In the genomic region with DNA sequence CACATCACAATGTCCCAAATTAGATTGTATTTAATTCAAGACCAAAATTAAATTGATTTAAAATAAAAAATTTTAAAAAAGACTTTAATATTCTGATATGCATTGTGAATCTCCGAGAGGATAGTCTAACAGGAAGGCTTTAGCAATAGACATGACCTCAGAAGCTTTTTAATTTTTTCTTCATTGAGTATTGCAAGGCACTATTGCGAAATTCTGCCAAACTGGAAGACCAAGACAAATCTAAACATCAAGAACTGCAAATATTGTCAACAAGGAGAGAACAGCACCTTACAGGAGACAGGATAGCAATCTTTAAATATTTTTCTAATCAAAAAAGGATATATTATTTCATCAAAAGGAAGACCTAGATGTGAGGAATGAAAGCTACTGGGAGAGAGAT, we compare ENCODE assay signal across 32 cellular contexts. TPM values are rescaled to one million over a fixed set of nuclear protein-coding genes. Genes with fewer than 3 reads are reported as not detected.
A peak's percentile ranks its signal among the peaks of the same experiment; 100 is the strongest.
DNase-seq lines count a peak whose midpoint lies in the region; ATAC-seq, FAIRE-seq and TF ChIP-seq lines count a peak whose summit lies in the region.
"Had no signal": no experiment of that assay in that cellular context is flagged by ENCODE, and none has a peak within 500 bp of the region (broad histone marks: within the 10 kb centered on the region; RNA-seq: fewer than 3 reads in every experiment).

No MANE protein-coding gene starts in this region.

- BruUV-seq in HepG2 (replicated peaks; lab: Mats Ljungman, UMichigan) = no TSS peak

- H3K4me1 Mint-ChIP-seq in glutamatergic neuron (ENCODE audit: low read depth, unreplicated experiment) = no peaks in the 10 kb centered on the region
- H3K4me1 Mint-ChIP-seq: activated naive CD4-positive, alpha-beta T cell treated with anti-CD3 and anti-CD28 coated beads, Interleukin-2, amount 50 U/mL, for 24 hours; H9 had no signal

- no peak overlapping the region for H3K4me3 Mint-ChIP-seq in glutamatergic neuron (ENCODE audit: unreplicated experiment)
- H3K4me3 Mint-ChIP-seq: activated naive CD4-positive, alpha-beta T cell treated with anti-CD3 and anti-CD28 coated beads, Interleukin-2, amount 50 U/mL, for 24 hours; H9; neural progenitor cell had no signal

- H3K27me3 ChIP-seq in HepG2 (ENCODE audit: control insufficient read depth in 1 of 2, insufficient read depth in 2 of 2, low read length in 2 of 2) = no peaks in the 10 kb centered on the region
- H3K27me3 ChIP-seq in right lobe of liver = no peaks in the 10 kb centered on the region
- H3K27me3 ChIP-seq: breast epithelium, colonic mucosa, left lung, neural progenitor cell, pancreas, stomach had no signal

- no peak for ATAC-seq in HepG2
- no peak for ATAC-seq in right lobe of liver
- ATAC-seq: GM12878, left lung, pancreas had no signal

- H3K9me3 ChIP-seq in HepG2 (ENCODE audit: low read length) (no peaks in the 10 kb centered on the region), right lobe of liver (no peaks in the 10 kb centered on the region)
- H3K9me3 ChIP-seq: breast epithelium, colonic mucosa, left lung, pancreas, stomach had no signal

- H3K36me3 ChIP-seq in HepG2 (replicated peaks in 1 of 2; ENCODE audit: control insufficient read depth in 1 of 2, insufficient read depth in 2 of 2, low read length in 2 of 2) (no peaks in the 10 kb centered on the region), right lobe of liver (no peaks in the 10 kb centered on the region)
- H3K36me3 ChIP-seq: breast epithelium, colonic mucosa, left lung, neural progenitor cell, pancreas, stomach had no signal

- no peaks in the 10 kb centered on the region for H3K36me3 Mint-ChIP-seq in glutamatergic neuron (ENCODE audit: unreplicated experiment)
- H3K36me3 Mint-ChIP-seq: activated naive CD4-positive, alpha-beta T cell treated with anti-CD3 and anti-CD28 coated beads, Interleukin-2, amount 50 U/mL, for 24 hours; neural progenitor cell had no signal

- no peaks in the 10 kb centered on the region for H3K79me2 ChIP-seq in HepG2 (ENCODE audit: insufficient read depth, low read length)

- no peak for TF ChIP-seq RAD21 in HepG2 (CRISPR knock-in tag; IDR thresholded peaks at IDR 0.05)

- WGBS in HepG2 (ENCODE audit: low lambda C conversion rate) = 2% methylated on average over 2 of the region's 2 CpGs
- 33% methylated on average over 2 of the region's 2 CpGs for WGBS in right lobe of liver (ENCODE audit: insufficient coverage, low coverage, low lambda C conversion rate, missing lambda C conversion rate)

- no peak overlapping the region for H3K9ac ChIP-seq in HepG2 (ENCODE audit: insufficient read depth, low read depth, low read length)
- H3K9ac ChIP-seq: neural progenitor cell had no signal

- DNase-seq in HepG2 (ENCODE audit: low spot score) (no peak), right lobe of liver (no peak), choroid plexus epithelial cell (ENCODE audit: low read depth) (peak; percentile 70), foreskin fibroblast (peak; percentile 30 to 74), ACHN (no peak), glutamatergic neuron (no peak), NCI-H1694 treated with DMSO at 0.1 percent for 48 hours (lab: John Stamatoyannopoulos, UW) (no peak)
- DNase-seq: activated CD4-positive, alpha-beta T cell treated with anti-CD3 and anti-CD28 coated beads for 48 hours; colonic mucosa; effector CD4-positive, alpha-beta T cell; H9; hypothalamus; left lung; NCI-H1092 treated with DMSO at 0.1 percent for 48 hours; NCI-H187; NCI-H446 treated with DMSO at 0.1 percent for 48 hours; pancreas; stimulated activated CD4-positive, alpha-beta T cell treated with anti-CD3 and anti-CD28 coated beads, Interleukin-2, amount 100 ng/mL, for 48 hours; stomach had no signal

- H3K27ac Mint-ChIP-seq in glutamatergic neuron (ENCODE audit: unreplicated experiment) = no peak overlapping the region
- H3K27ac Mint-ChIP-seq: activated naive CD4-positive, alpha-beta T cell treated with anti-CD3 and anti-CD28 coated beads, Interleukin-2, amount 50 U/mL, for 24 hours; H9; neural progenitor cell had no signal

- intact Hi-C loops in HepG2 (cut with micrococcal nuclease; ENCODE audit: unreplicated experiment) (no loop called here), right lobe of liver (cut with DNase I) (no loop called here)

- H3K4me1 ChIP-seq in HepG2 (ENCODE audit: insufficient read depth, low read length) (peaks cover 10% of the 10 kb centered on the region), right lobe of liver (no peaks in the 10 kb centered on the region)
- H3K4me1 ChIP-seq: breast epithelium, colonic mucosa, left lung, neural progenitor cell, pancreas, stomach had no signal

- in situ Hi-C loops in HepG2 (cut with HindIII; ENCODE audit: extremely low pct_ligation_motif_present, low pct_unique_long_range_greater_than_20kb) = no loop called here
- in situ Hi-C loops in ACHN (cut with HindIII; ENCODE audit: low pct_ligation_motif_present, low pct_unique_long_range_greater_than_20kb, low sequenced_read_pairs) = no loop called here

- H3K27ac ChIP-seq in HepG2 (ENCODE audit: extremely low read length, insufficient read depth, low read length) (no peak overlapping the region), right lobe of liver (no peak overlapping the region)
- H3K27ac ChIP-seq: breast epithelium, colonic mucosa, epithelial cell of prostate, HL-60, left lung, neural progenitor cell, pancreas, stomach had no signal

- TF ChIP-seq POLR2A in HepG2 (IDR thresholded peaks at IDR 0.05; ENCODE audit: insufficient read depth in 1 of 2, low read depth in 2 of 2, low read length in 2 of 2) (no peak), right lobe of liver (IDR thresholded peaks at IDR 0.05) (no peak)

- H2AFZ ChIP-seq in HepG2 (ENCODE audit: low read length) = no peak overlapping the region
- H2AFZ ChIP-seq: neural progenitor cell had no signal

- TF ChIP-seq CTCF in HepG2 (CRISPR knock-in tag; IDR thresholded peaks at IDR 0.05) (no peak), right lobe of liver (IDR thresholded peaks at IDR 0.05) (no peak), choroid plexus epithelial cell (conservative IDR thresholded peaks at IDR 0.05; ENCODE audit: low read depth, low read length) (no peak), foreskin fibroblast (IDR thresholded peaks at IDR 0.05; ENCODE audit: low read depth, low read length) (no peak), glutamatergic neuron (IDR thresholded peaks at IDR 0.05; ENCODE audit: partially characterized antibody, unreplicated experiment) (no peak)

- no peaks in the 10 kb centered on the region for H4K20me1 ChIP-seq in HepG2 (ENCODE audit: insufficient read depth, low read length)

- H3K4me2 ChIP-seq in HepG2 (ENCODE audit: low read depth, low read length) = no peak overlapping the region
- H3K4me2 ChIP-seq: neural progenitor cell had no signal

- POLR2A ChIA-PET in HepG2 (lab: Yijun Ruan, JAX) = no interaction called here

- H3K27me3 Mint-ChIP-seq in glutamatergic neuron (ENCODE audit: unreplicated experiment) = no peaks in the 10 kb centered on the region
- H3K27me3 Mint-ChIP-seq: activated naive CD4-positive, alpha-beta T cell treated with anti-CD3 and anti-CD28 coated beads, Interleukin-2, amount 50 U/mL, for 24 hours had no signal

- FAIRE-seq in HepG2 (lab: Jason Lieb, UNC) = no peak
- FAIRE-seq: frontal cortex, GM12878, pancreas, urothelium cell line had no signal

- H3K9me3 Mint-ChIP-seq in glutamatergic neuron (ENCODE audit: unreplicated experiment) = no peaks in the 10 kb centered on the region
- H3K9me3 Mint-ChIP-seq: activated naive CD4-positive, alpha-beta T cell treated with anti-CD3 and anti-CD28 coated beads, Interleukin-2, amount 50 U/mL, for 24 hours; H9; neural progenitor cell had no signal

- no peak for TF ChIP-seq EP300 in HepG2 (IDR thresholded peaks at IDR 0.05; ENCODE audit: low read depth in 2 of 2, low read length in 2 of 2)
- no peak for TF ChIP-seq EP300 in HepG2 (CRISPR knock-in tag; IDR thresholded peaks at IDR 0.05; ENCODE audit: borderline replicate concordance)

- H3K4me3 ChIP-seq in HepG2 (replicated peaks in 1 of 3; ENCODE audit: insufficient read depth in 1 of 3, low read depth in 2 of 3, low read length in 3 of 3) = no peak overlapping the region
- H3K4me3 ChIP-seq in right lobe of liver = no peak overlapping the region
- H3K4me3 ChIP-seq in choroid plexus epithelial cell (ENCODE audit: low read depth, low read length) = no peak overlapping the region
- no peak overlapping the region for H3K4me3 ChIP-seq in foreskin fibroblast (ENCODE audit: low read depth in 1 of 2, low read length in 2 of 2)
- H3K4me3 ChIP-seq: breast epithelium, colonic mucosa, GM12878, left lung, neural progenitor cell, pancreas, stomach had no signal

- CTCF ChIA-PET in HepG2 (lab: Yijun Ruan, JAX; ENCODE audit: low intra/inter-chr PET ratio, low total read pairs) = no interaction called here

TF ChIP-seq in HepG2, 621 proteins besides CTCF, POLR2A, EP300 and RAD21:
- TF ChIP-seq CEBPB (IDR thresholded peaks at IDR 0.05; ENCODE audit: borderline replicate concordance, low read depth, low read length) (peak; percentile 85), ZNF260 (CRISPR knock-in tag; IDR thresholded peaks at IDR 0.05; ENCODE audit: borderline replicate concordance, low read depth) (no peak)
TF ChIP-seq in HepG2: peak in this region for 1.

RNA-seq across cellular contexts. Expression of a gene that starts 56.9 kb away (rescaled TPM):
- not detected in 2 replicates for total RNA-seq in HepG2 (2016; rRNA removed; fragmentation: Illumina TruSeq; extraction: Trizol)
- total RNA-seq in HepG2 (2016; cell fraction: cytosol; rRNA removed; fragmentation: Illumina TruSeq; extraction: Trizol; ENCODE audit: low read depth) = not detected in 2 replicates
- not detected in 2 replicates for total RNA-seq in HepG2 (2016; cell fraction: insoluble cytoplasmic fraction; rRNA removed; fragmentation: Illumina TruSeq; extraction: Trizol)
- not detected in 2 replicates for total RNA-seq in HepG2 (2016; cell fraction: membrane; rRNA removed; fragmentation: Illumina TruSeq; extraction: Trizol)
- total RNA-seq in HepG2 (2016; cell fraction: nucleus; rRNA removed; fragmentation: Illumina TruSeq; extraction: Trizol) = not detected in 2 replicates
- polyA plus RNA-seq in HepG2 (2011; rRNA removed) = not detected in 2 replicates
- not detected in 2 replicates for polyA plus RNA-seq in HepG2 (2011; cell fraction: cytosol; rRNA removed)
- not detected in 2 replicates for polyA plus RNA-seq in HepG2 (2011; cell fraction: nucleus; rRNA removed)
- polyA plus RNA-seq in HepG2 (2012) = not detected in 2 replicates
- polyA plus RNA-seq in HepG2 (2016; cell fraction: cytosol; fragmentation: Illumina TruSeq; extraction: Trizol; ENCODE audit: low read depth) = not detected in 2 replicates
- polyA plus RNA-seq in HepG2 (2016; cell fraction: insoluble cytoplasmic fraction; fragmentation: Illumina TruSeq; extraction: Trizol; ENCODE audit: low read depth) = not detected in 2 replicates
- polyA plus RNA-seq in HepG2 (2016; cell fraction: membrane; fragmentation: Illumina TruSeq; extraction: Trizol; ENCODE audit: low read depth) = not detected in 2 replicates
- polyA plus RNA-seq in HepG2 (2016; cell fraction: nucleus; fragmentation: Illumina TruSeq; extraction: Trizol; ENCODE audit: insufficient read depth, low read depth) = not detected in 2 replicates
- polyA minus RNA-seq in HepG2 (2011; rRNA and poly(A)+ RNA removed; ENCODE audit: low replicate concordance) = 21.4 TPM in 1 of 2 replicates, not detected in the other
- polyA minus RNA-seq in HepG2 (2011; cell fraction: cytosol; rRNA and poly(A)+ RNA removed) = 0.10 and 0.18 TPM in 2 replicates
- polyA minus RNA-seq in HepG2 (2011; cell fraction: nucleus; rRNA and poly(A)+ RNA removed) = 0.39 TPM in 1 of 2 replicates, not detected in the other
- under 1 TPM; 0.18 to 0.95 (median 0.49) TPM for total RNA-seq in right lobe of liver
- 1.1 TPM for total RNA-seq in glutamatergic neuron (ENCODE audit: unreplicated experiment)
- total RNA-seq: GM12878, H9, myocyte, renal cortical epithelial cell, RPMI7951, SK-MEL-5 had no signal
- polyA plus RNA-seq: BJ, GM12878 had no signal

Comparison
In these comparisons a context has a peak if more than half of its experiments do, and no peak if none do; other contexts are left out.
1. DNase-seq: peak in choroid plexus epithelial cell (single experiment) and foreskin fibroblast (2 of 2); none in HepG2 (single experiment), right lobe of liver (0 of 3), ACHN (single experiment), glutamatergic neuron (single experiment) and NCI-H1694 treated with DMSO at 0.1 percent for 48 hours (single experiment).